1 cellular context compared by ENCODE assay signal in the genomic region with DNA sequence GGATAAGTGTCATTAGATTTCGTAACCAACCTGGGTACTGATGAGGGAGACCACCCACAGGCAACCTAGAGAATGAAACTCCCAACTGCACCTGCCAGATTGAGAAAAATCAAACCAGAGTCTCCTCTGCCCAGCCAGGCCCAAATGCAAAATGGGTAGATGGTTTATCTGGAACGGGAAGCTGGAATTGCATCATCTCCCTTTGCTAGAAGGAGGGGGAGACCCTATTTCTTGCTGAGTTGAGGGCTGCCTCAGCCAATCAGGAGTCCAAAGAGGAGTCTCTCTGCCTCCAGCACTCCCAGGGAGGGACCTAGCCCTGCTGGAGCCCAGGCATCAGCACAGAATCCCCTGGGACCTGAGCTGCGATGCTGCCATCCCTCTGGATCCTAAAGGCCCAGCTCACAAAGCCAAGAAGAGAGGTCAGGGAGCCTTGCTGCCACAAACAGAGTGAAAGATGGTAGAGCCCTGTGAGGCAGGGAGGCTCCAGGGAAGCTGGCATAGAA.
TF ChIP-seq lines count a peak whose summit lies in the region.

No MANE protein-coding gene starts in this region.

TF ChIP-seq in K562, 482 proteins besides CTCF, POLR2A, EP300 and RAD21:
- TF ChIP-seq CTBP1 (IDR thresholded peaks at IDR 0.05; ENCODE audit: borderline replicate concordance) (peak; percentile 71; the same call in 1 of the 2 replicates), GTF2F1 (IDR thresholded peaks at IDR 0.05; ENCODE audit: low read depth, low read length) (no peak), MAFG (tag; conservative IDR thresholded peaks at IDR 0.05) (no peak), ZFX (CRISPR knock-in tag; IDR thresholded peaks at IDR 0.05) (peak; percentile 34; the same call in 1 of the 2 replicates), KLF1 (tag; IDR thresholded peaks at IDR 0.05) (no peak), ADNP (tag; IDR thresholded peaks at IDR 0.05) (no peak), NFATC3 (IDR thresholded peaks at IDR 0.05) (no peak), NR2C2 (CRISPR knock-in tag; IDR thresholded peaks at IDR 0.05) (no peak), NR2C2 (tag; IDR thresholded peaks at IDR 0.05) (no peak), EP400 (IDR thresholded peaks at IDR 0.05) (peak; percentile 27; the same call in 1 of the 2 replicates), CEBPB (tag; IDR thresholded peaks at IDR 0.05) (peak; percentile 96), ZSCAN32 (CRISPR knock-in tag; IDR thresholded peaks at IDR 0.05) (peak; percentile 73; the same call in 1 of the 2 replicates), JUND (IDR thresholded peaks at IDR 0.05; ENCODE audit: borderline replicate concordance, low read depth, low read length) (peak; percentile 87), JUND (tag; IDR thresholded peaks at IDR 0.05; ENCODE audit: borderline replicate concordance, low read depth, low read length) (peak; percentile 75; the same call in 1 of the 3 replicates), RCOR1 (IDR thresholded peaks at IDR 0.05; ENCODE audit: borderline replicate concordance in 1 of 2, low read depth in 2 of 2, low read length in 2 of 2) (peak in 1 of 2 experiments; percentile 90; a peak in 2 of 4 replicates), ATF7 (IDR thresholded peaks at IDR 0.05) (peak; percentile 87), ZNF707 (CRISPR knock-in tag; conservative IDR thresholded peaks at IDR 0.05) (no peak), HDAC2 (IDR thresholded peaks at IDR 0.05) (peak; percentile 56), LCOR (CRISPR knock-in tag; IDR thresholded peaks at IDR 0.05) (no peak), FOXA3 (CRISPR knock-in tag; conservative IDR thresholded peaks at IDR 0.05 in 1 of 2, IDR thresholded peaks at IDR 0.05 in 1 of 2) (no peak), CEBPG (CRISPR knock-in tag; IDR thresholded peaks at IDR 0.05) (peak; percentile 95), CEBPG (tag; conservative IDR thresholded peaks at IDR 0.05 in 1 of 2, IDR thresholded peaks at IDR 0.05 in 1 of 2) (peak; percentile 96 to 97)
- TF ChIP-seq, protein P1, sequence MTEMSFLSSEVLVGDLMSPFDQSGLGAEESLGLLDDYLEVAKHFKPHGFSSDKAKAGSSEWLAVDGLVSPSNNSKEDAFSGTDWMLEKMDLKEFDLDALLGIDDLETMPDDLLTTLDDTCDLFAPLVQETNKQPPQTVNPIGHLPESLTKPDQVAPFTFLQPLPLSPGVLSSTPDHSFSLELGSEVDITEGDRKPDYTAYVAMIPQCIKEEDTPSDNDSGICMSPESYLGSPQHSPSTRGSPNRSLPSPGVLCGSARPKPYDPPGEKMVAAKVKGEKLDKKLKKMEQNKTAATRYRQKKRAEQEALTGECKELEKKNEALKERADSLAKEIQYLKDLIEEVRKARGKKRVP (CRISPR knock-in tag; IDR thresholded peaks at IDR 0.05) = peak; percentile 90
- TF ChIP-seq, protein P2, sequence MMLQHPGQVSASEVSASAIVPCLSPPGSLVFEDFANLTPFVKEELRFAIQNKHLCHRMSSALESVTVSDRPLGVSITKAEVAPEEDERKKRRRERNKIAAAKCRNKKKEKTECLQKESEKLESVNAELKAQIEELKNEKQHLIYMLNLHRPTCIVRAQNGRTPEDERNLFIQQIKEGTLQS (IDR thresholded peaks at IDR 0.05) = peak; percentile 97
- TF ChIP-seq, protein P2 (CRISPR knock-in tag; conservative IDR thresholded peaks at IDR 0.05) = no peak
- TF ChIP-seq, protein P3, sequence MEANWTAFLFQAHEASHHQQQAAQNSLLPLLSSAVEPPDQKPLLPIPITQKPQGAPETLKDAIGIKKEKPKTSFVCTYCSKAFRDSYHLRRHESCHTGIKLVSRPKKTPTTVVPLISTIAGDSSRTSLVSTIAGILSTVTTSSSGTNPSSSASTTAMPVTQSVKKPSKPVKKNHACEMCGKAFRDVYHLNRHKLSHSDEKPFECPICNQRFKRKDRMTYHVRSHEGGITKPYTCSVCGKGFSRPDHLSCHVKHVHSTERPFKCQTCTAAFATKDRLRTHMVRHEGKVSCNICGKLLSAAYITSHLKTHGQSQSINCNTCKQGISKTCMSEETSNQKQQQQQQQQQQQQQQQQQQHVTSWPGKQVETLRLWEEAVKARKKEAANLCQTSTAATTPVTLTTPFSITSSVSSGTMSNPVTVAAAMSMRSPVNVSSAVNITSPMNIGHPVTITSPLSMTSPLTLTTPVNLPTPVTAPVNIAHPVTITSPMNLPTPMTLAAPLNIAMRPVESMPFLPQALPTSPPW (CRISPR knock-in tag; IDR thresholded peaks at IDR 0.05) = peak; percentile 78
- TF ChIP-seq, protein P4, sequence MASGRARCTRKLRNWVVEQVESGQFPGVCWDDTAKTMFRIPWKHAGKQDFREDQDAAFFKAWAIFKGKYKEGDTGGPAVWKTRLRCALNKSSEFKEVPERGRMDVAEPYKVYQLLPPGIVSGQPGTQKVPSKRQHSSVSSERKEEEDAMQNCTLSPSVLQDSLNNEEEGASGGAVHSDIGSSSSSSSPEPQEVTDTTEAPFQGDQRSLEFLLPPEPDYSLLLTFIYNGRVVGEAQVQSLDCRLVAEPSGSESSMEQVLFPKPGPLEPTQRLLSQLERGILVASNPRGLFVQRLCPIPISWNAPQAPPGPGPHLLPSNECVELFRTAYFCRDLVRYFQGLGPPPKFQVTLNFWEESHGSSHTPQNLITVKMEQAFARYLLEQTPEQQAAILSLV (tag; IDR thresholded peaks at IDR 0.05) = 0 out of 2 replicates have a peak, but pooled peaks have one; percentile 66
- TF ChIP-seq, protein P5, sequence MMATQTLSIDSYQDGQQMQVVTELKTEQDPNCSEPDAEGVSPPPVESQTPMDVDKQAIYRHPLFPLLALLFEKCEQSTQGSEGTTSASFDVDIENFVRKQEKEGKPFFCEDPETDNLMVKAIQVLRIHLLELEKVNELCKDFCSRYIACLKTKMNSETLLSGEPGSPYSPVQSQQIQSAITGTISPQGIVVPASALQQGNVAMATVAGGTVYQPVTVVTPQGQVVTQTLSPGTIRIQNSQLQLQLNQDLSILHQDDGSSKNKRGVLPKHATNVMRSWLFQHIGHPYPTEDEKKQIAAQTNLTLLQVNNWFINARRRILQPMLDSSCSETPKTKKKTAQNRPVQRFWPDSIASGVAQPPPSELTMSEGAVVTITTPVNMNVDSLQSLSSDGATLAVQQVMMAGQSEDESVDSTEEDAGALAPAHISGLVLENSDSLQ (IDR thresholded peaks at IDR 0.05) = peak; percentile 43; the same call in 1 of the 2 replicates
- TF ChIP-seq, protein P6, sequence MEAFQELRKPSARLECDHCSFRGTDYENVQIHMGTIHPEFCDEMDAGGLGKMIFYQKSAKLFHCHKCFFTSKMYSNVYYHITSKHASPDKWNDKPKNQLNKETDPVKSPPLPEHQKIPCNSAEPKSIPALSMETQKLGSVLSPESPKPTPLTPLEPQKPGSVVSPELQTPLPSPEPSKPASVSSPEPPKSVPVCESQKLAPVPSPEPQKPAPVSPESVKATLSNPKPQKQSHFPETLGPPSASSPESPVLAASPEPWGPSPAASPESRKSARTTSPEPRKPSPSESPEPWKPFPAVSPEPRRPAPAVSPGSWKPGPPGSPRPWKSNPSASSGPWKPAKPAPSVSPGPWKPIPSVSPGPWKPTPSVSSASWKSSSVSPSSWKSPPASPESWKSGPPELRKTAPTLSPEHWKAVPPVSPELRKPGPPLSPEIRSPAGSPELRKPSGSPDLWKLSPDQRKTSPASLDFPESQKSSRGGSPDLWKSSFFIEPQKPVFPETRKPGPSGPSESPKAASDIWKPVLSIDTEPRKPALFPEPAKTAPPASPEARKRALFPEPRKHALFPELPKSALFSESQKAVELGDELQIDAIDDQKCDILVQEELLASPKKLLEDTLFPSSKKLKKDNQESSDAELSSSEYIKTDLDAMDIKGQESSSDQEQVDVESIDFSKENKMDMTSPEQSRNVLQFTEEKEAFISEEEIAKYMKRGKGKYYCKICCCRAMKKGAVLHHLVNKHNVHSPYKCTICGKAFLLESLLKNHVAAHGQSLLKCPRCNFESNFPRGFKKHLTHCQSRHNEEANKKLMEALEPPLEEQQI (IDR thresholded peaks at IDR 0.05) = no peak
